In genomic region chr5:40958811-40959210, GRCh38 we compare ENCODE assay signal across 29 cellular contexts. TPM values are rescaled to one million over a fixed set of nuclear protein-coding genes. Genes with fewer than 3 reads are reported as not detected.
"Had no signal": no experiment of that assay in that cellular context is flagged by ENCODE, and none has a peak within 500 bp of the region (broad histone marks: within the 10 kb centered on the region; RNA-seq: fewer than 3 reads in every experiment).

No MANE protein-coding gene starts in this region.

- H3K27me3 ChIP-seq: adrenal gland, ascending aorta, esophagus squamous epithelium, right atrium auricular region, stomach, tibial artery, upper lobe of right lung had no signal

- H3K9me3 ChIP-seq: adrenal gland, ascending aorta, right atrium auricular region, upper lobe of right lung had no signal

- H3K36me3 ChIP-seq: ascending aorta, stomach, WERI-Rb-1 had no signal

- DNase-seq: activated CD4-positive, alpha-beta memory T cell treated with anti-CD3 and anti-CD28 coated beads for 36 hours; activated CD4-positive, alpha-beta T cell treated with anti-CD3 and anti-CD28 coated beads, Interleukin-2, amount 10 ng/mL, durations not matched to agents 24 days and 14 days; activated CD8-positive, alpha-beta memory T cell treated with anti-CD3 and anti-CD28 coated beads, Interleukin-2, amount 50 U/mL, for 4 hours; activated effector memory CD4-positive, alpha-beta T cell treated with anti-CD3 and anti-CD28 coated beads, Interleukin-2, amount 50 U/mL, for 16 hours; activated naive CD4-positive, alpha-beta T cell treated with anti-CD3 and anti-CD28 coated beads for 36 hours; activated naive CD8-positive, alpha-beta T cell treated with anti-CD3 and anti-CD28 coated beads for 36 hours; activated T-cell treated with anti-CD3 and anti-CD28 coated beads, Interleukin-2, amount 50 U/mL, for 1 hour; adrenal gland; dermis blood vessel endothelial cell; effector CD8-positive, alpha-beta T cell; esophagus squamous epithelium; left ventricle myocardium inferior; mucosa of descending colon; stimulated activated CD4-positive, alpha-beta T cell treated with anti-CD3 and anti-CD28 coated beads, Interleukin-1b, Interleukin-23, amount 100 ng/mL, for 48 hours; stimulated activated naive B cell treated with anti-CD40 and anti-IgM and Interleukin-4, amounts not matched to agents 10 μg/mL and 1 μg/mL and 100 μg/mL, for 72 hours; stomach; T-helper 9 cell; tibial artery; upper lobe of right lung; WERI-Rb-1 had no signal

- H3K27ac ChIP-seq: adrenal gland, ascending aorta, epithelial cell of prostate, esophagus squamous epithelium, left ventricle myocardium inferior, right atrium auricular region, stomach, tibial artery, upper lobe of right lung, WERI-Rb-1 had no signal

- ATAC-seq: activated CD4-positive, CD25-positive, alpha-beta regulatory T cell treated with anti-CD3 and anti-CD28 coated beads, Interleukin-2, amount 50 U/mL, for 24 hours; mucosa of descending colon; natural killer cell treated with Interleukin-12 subunit alpha and Interleukin-12 subunit beta and Interleukin-15 and Interleukin-18, amount 100 ng/mL, for 72 hours; stimulated activated naive B cell treated with anti-CD40 and anti-IgM and Interleukin-4, amounts not matched to agents 10 μg/mL and 1 μg/mL and 100 μg/mL, for 72 hours; upper lobe of right lung had no signal

- H3K4me1 ChIP-seq: ascending aorta, esophagus squamous epithelium, left ventricle myocardium inferior, right atrium auricular region, stomach, tibial artery, upper lobe of right lung had no signal

- H3K4me2 ChIP-seq: smooth muscle cell had no signal

- H3K4me3 ChIP-seq: adrenal gland, ascending aorta, esophagus squamous epithelium, left ventricle myocardium inferior, lung, mucosa of descending colon, right atrium auricular region, smooth muscle cell, stomach, tibial artery, upper lobe of right lung had no signal

RNA-seq across cellular contexts. Expression of gene C7, which starts 49.5 kb away (rescaled TPM):
- total RNA-seq: activated CD4-positive, alpha-beta memory T cell treated with anti-CD3 and anti-CD28 coated beads for 36 hours; activated CD4-positive, alpha-beta T cell treated with anti-CD3 and anti-CD28 coated beads, Interleukin-2, amount 10 ng/mL, durations not matched to agents 24 days and 14 days; activated CD8-positive, alpha-beta memory T cell treated with anti-CD3 and anti-CD28 coated beads for 36 hours; activated naive CD4-positive, alpha-beta T cell treated with anti-CD3 and anti-CD28 coated beads for 36 hours; activated naive CD8-positive, alpha-beta T cell treated with anti-CD3 and anti-CD28 coated beads for 36 hours; activated T-helper 1 cell treated with anti-CD3 and anti-CD28 coated beads, Interleukin-12 subunit alpha, Interleukin-12 subunit beta, Interleukin-2, Interleukin-4 antibody, amounts not matched to agents 30 ng/mL and 10 ng/mL and 1 ng/mL, durations not matched to agents 14 hours and 24 hours and 36 hours; natural killer cell treated with Interleukin-12 subunit alpha and Interleukin-12 subunit beta and Interleukin-15 and Interleukin-18, amount 100 ng/mL, for 72 hours; smooth muscle cell had no signal
